10 cellular contexts compared by ENCODE assay signal in the genomic region with DNA sequence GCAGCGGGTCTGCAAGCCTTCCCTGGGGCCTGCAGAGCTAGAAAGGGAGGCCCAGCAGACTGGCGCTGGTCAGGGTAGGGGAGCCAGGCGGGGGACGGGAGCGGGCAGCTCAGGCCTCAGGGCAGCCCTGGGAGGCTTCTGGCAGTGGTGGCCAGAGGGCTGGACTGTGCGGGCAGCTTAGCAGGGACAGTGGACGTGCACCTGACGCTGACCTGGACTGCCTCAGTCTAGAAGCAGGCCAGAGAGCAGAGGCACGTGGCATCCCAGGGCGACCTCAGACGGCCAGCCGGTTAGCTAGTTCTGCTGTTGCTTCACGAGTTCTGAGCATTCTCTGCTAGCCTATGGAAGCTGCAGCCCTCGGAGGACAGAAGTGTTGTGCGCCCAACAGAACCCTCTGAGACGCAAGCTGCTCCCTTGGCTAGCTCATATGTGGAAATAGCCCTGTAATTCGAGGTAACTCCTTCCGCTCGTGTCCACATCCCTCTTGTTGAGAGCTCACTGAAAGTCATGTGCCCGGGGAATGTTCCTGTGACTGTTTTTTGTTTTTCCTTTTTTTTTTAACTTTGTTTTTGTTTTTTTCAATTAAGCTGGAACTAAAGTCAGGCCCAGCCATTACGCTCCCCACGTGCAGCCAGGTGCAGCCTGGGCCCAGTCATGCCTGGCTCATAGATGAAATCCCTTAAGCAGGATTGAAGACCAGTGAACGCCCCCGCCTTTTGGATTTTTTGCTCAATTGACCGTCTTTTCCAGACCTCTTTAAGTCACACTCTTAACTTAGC. TPM values are rescaled to one million over a fixed set of nuclear protein-coding genes. Genes with fewer than 3 reads are reported as not detected.
DNase-seq lines count a peak whose midpoint lies in the region; ATAC-seq, FAIRE-seq and TF ChIP-seq lines count a peak whose summit lies in the region.
"Had no signal": no experiment of that assay in that cellular context is flagged by ENCODE, and none has a peak within 500 bp of the region (broad histone marks: within the 10 kb centered on the region; RNA-seq: fewer than 3 reads in every experiment).

No MANE protein-coding gene starts in this region.

- FAIRE-seq in GM12891 (lab: Jason Lieb, UNC), result peak; percentile 5

- DNase-seq in GM12891 (ENCODE audit: insufficient read length, low spot score), result no peak
- DNase-seq in RKO (ENCODE audit: low spot score), result peak; percentile 76
- DNase-seq in epithelial cell of prostate (ENCODE audit: low read depth, low spot score), result no peak
- DNase-seq in GM13976 (ENCODE audit: low spot score), result no peak
- DNase-seq in amygdala (lab: John Stamatoyannopoulos, UW), result no peak
- no peak for DNase-seq in Kasumi-1 (lab: John Stamatoyannopoulos, UW)
- DNase-seq: activated CD4-positive, alpha-beta T cell treated with anti-CD3 and anti-CD28 coated beads for 4 hours; stimulated activated CD4-positive, alpha-beta T cell treated with anti-CD3 and anti-CD28 coated beads, Interleukin-4, amount 100 ng/mL, for 24 hours had no signal

- H3K4me3 ChIP-seq in rectal smooth muscle tissue (ENCODE audit: low read length), result no peak overlapping the region

- peaks cover 59% of the 10 kb centered on the region for H3K4me1 ChIP-seq in rectal smooth muscle tissue (ENCODE audit: control insufficient read depth, insufficient read depth, low read length)

- H3K27ac ChIP-seq in epithelial cell of prostate, result peak overlapping the region; percentile 92
- H3K27ac ChIP-seq in rectal smooth muscle tissue (ENCODE audit: low read depth, low read length), result peak overlapping the region; percentile 99

- TF ChIP-seq POLR2A in GM12891 (IDR thresholded peaks at IDR 0.05; ENCODE audit: low read depth, low read length), result peak; percentile 87

- no peak for ATAC-seq in GM19328 (IDR thresholded peaks at IDR 0.05; ENCODE audit: unreplicated experiment)

- no peak for TF ChIP-seq CTCF in GM13976 (IDR thresholded peaks at IDR 0.05; ENCODE audit: borderline replicate concordance, control extremely low read depth, extremely low read depth, insufficient read depth, missing control alignments)

- in situ Hi-C loops in GM13976 (cut with MboI; ENCODE audit: low sequenced_read_pairs, unreplicated experiment), result no loop called here

- peaks cover 30% of the 10 kb centered on the region for H3K36me3 ChIP-seq in rectal smooth muscle tissue (ENCODE audit: control insufficient read depth, insufficient read depth, low read length)

- no peaks in the 10 kb centered on the region for H3K27me3 ChIP-seq in rectal smooth muscle tissue (ENCODE audit: control insufficient read depth, insufficient read depth, low read length)

- H3K9ac ChIP-seq in rectal smooth muscle tissue (ENCODE audit: low read length), result no peak overlapping the region

TF ChIP-seq in GM12891, 5 proteins besides CTCF, POLR2A, EP300 and RAD21:
- TF ChIP-seq POU2F2 (IDR thresholded peaks at IDR 0.05; ENCODE audit: low read depth, low read length), result no peak
- peak; percentile 94 for TF ChIP-seq POLR2AphosphoS5 (IDR thresholded peaks at IDR 0.05; ENCODE audit: low read depth, low read length)
- no peak for TF ChIP-seq PAX5 (IDR thresholded peaks at IDR 0.05; ENCODE audit: insufficient read depth, low read length, severe bottlenecking)
- TF ChIP-seq SPI1 (IDR thresholded peaks at IDR 0.05; ENCODE audit: low read depth, low read length), result no peak
- TF ChIP-seq TAF1 (IDR thresholded peaks at IDR 0.05; ENCODE audit: low read depth, low read length), result no peak

RNA-seq across cellular contexts. Expression of a gene that starts 1.9 kb away (rescaled TPM):
- polyA plus RNA-seq in GM12891 (2012; ENCODE audit: low read depth, missing spikeins), result 47.7 TPM

RNA-seq across cellular contexts. Expression of a gene that starts 4.3 kb away (rescaled TPM):
- polyA plus RNA-seq in GM12891 (2012; ENCODE audit: low read depth, missing spikeins), result 297 TPM

RNA-seq across cellular contexts. Expression of a gene that starts 12.2 kb away (rescaled TPM):
- polyA plus RNA-seq in GM12891 (2012; ENCODE audit: low read depth, missing spikeins), result not detected

RNA-seq across cellular contexts. Expression of a gene that starts 25.1 kb away (rescaled TPM):
- polyA plus RNA-seq in GM12891 (2012; ENCODE audit: low read depth, missing spikeins), result 16.2 TPM

RNA-seq across cellular contexts. Expression of a gene that starts 31.9 kb away (rescaled TPM):
- polyA plus RNA-seq in GM12891 (2012; ENCODE audit: low read depth, missing spikeins), result 209 TPM
